8 cellular contexts compared by ENCODE assay signal in the genomic region with DNA sequence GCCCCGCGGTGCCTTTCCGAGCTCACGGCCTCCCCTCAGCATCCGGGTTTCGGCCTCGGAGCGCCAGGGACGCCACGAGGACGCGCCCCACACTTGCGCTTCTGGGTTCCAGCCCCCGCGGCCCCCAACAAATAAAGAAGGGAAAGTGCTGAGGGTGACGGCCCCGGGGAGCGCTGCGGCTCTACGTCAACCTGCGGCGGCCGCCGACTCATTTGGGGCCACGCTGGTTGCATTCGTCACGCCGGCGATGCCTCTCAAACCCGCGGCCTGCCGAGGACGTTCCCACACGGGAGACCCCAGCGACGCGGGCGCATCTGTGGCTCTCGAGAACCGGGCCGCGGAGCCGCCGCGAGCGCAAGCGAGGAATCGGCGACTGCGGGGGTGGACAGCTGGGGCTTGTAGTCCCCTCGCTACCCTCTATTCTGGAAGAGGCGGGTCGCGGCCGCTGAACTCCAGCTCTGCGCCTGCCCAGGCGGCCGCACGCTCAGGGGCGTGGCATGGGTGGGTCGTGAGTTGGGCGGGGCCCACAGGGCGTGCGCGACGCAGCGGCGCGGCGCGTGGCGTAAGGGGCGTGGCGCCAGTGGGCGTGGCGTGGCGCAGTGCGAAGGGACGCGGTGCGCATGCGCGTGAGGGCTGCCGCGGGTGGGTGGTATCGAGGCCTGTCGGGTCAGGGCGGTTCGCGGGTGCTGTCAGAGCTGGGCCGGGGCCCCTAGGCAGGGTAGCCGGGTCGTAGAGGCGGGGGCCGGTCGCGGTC. TPM values are rescaled to one million over a fixed set of nuclear protein-coding genes. Genes with fewer than 3 reads are reported as not detected.
DNase-seq lines count a peak whose midpoint lies in the region; ATAC-seq, FAIRE-seq and TF ChIP-seq lines count a peak whose summit lies in the region.

A gene with protein sequence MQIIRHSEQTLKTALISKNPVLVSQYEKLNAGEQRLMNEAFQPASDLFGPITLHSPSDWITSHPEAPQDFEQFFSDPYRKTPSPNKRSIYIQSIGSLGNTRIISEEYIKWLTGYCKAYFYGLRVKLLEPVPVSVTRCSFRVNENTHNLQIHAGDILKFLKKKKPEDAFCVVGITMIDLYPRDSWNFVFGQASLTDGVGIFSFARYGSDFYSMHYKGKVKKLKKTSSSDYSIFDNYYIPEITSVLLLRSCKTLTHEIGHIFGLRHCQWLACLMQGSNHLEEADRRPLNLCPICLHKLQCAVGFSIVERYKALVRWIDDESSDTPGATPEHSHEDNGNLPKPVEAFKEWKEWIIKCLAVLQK (plus strand): TSS at position 599 of the 754 bp plus-strand sequence. CDS start 2,145 bp downstream, outside the sequence.

- peak; percentile 60 for DNase-seq in NCI-H1417 treated with DMSO at 0.1 percent for 48 hours (lab: John Stamatoyannopoulos, UW)
- peak; percentile 74 to 81 for DNase-seq in SW 1271 (lab: John Stamatoyannopoulos, UW)
- peak; percentile 89 for DNase-seq in activated naive CD8-positive, alpha-beta T cell treated with anti-CD3 and anti-CD28 coated beads, Interleukin-2, amount 50 U/mL, for 16 hours (ENCODE audit: low read depth, low spot score)
- DNase-seq in Right ventricle myocardium inferior (ENCODE audit: missing footprints), result peak; percentile 98
- peak; percentile 90 to 100 (median 98) for DNase-seq in pancreas
- peak; percentile 90 to 91 for DNase-seq in thyroid gland

- WGBS in pancreas, 2 donors, result 0% methylated on average over 84 to 97 of the region's 97 CpGs
- 1% methylated on average over 28 to 42 of the region's 97 CpGs for WGBS in thyroid gland, 2 donors

- intact Hi-C loops in Right ventricle myocardium inferior (cut with DNase I), result loop anchor here (5.0 kb wide), 2 partner anchors 40 to 215 kb away; no protein-coding TSS in a partner anchor
- intact Hi-C loops in pancreas (cut with DNase I), result no loop called here
- intact Hi-C loops in thyroid gland (cut with DNase I), result no loop called here

- no peak for FAIRE-seq in pancreas (lab: Jason Lieb, UNC)

- H3K27me3 ChIP-seq in pancreas (no peaks in the 10 kb centered on the region), thyroid gland (no peaks in the 10 kb centered on the region)

- H3K27ac ChIP-seq in pancreas (peak within 1 kb of the TSS; percentile 76 to 95 (median 92)), thyroid gland (peak within 1 kb of the TSS; percentile 97 to 99 (median 98))

- TF ChIP-seq POLR2A in thyroid gland (IDR thresholded peaks at IDR 0.05), result peak; percentile 43 to 99

- H3K36me3 ChIP-seq in pancreas, result peaks cover 0 to 12% (median 0%) of the 10 kb centered on the region in 3 donors
- peaks cover 0 to 3% of the 10 kb centered on the region in 2 donors for H3K36me3 ChIP-seq in thyroid gland

- peak; percentile 92 for ATAC-seq in HG02798 (IDR thresholded peaks at IDR 0.05; ENCODE audit: poor library complexity, unreplicated experiment)
- peak; percentile 99 for ATAC-seq in Right ventricle myocardium inferior
- ATAC-seq in pancreas, result peak; percentile 97 to 99 (median 98)

- TF ChIP-seq CTCF in GM12875 (IDR thresholded peaks at IDR 0.05; ENCODE audit: borderline replicate concordance, insufficient read depth, low read depth, low read length) (no peak), pancreas (IDR thresholded peaks at IDR 0.05) (no peak), thyroid gland (IDR thresholded peaks at IDR 0.05) (peak in 2 of 6 experiments; percentile 2 to 9)

- H3K4me3 ChIP-seq in GM12875 (ENCODE audit: low read depth, low read length) (peak within 1 kb of the TSS; percentile 93), pancreas (peak within 1 kb of the TSS; percentile 67 to 90 (median 87)), thyroid gland (replicated peaks in 1 of 3) (peak within 1 kb of the TSS; percentile 64 to 91 (median 90))

- H3K4me1 ChIP-seq in pancreas, result peaks cover 0 to 8% (median 0%) of the 10 kb centered on the region in 3 donors
- H3K4me1 ChIP-seq in thyroid gland, result peaks cover 8 to 11% of the 10 kb centered on the region in 2 donors

- H3K9me3 ChIP-seq in pancreas (no peaks in the 10 kb centered on the region), thyroid gland (no peaks in the 10 kb centered on the region)

RNA-seq across cellular contexts. Expression of the gene that starts here (rescaled TPM):
- 89.8 TPM for total RNA-seq in Right ventricle myocardium inferior
- 10 to 100 TPM; 21.2 to 34.1 (median 28.2) TPM for total RNA-seq in pancreas
- polyA plus RNA-seq in pancreas, result 10 to 100 TPM; 27.7 to 46.0 TPM
- 10 to 100 TPM; 25.0 to 72.1 (median 63.1) TPM for total RNA-seq in thyroid gland

Comparison
In these comparisons a context has a peak if more than half of its experiments do, and no peak if none do; other contexts are left out.
1. Peak in every context shown above with its lines: DNase-seq, ATAC-seq, H3K4me3 ChIP-seq and H3K27ac ChIP-seq.